Comparison of ENCODE assay signal across 1 cellular context in the genomic region with DNA sequence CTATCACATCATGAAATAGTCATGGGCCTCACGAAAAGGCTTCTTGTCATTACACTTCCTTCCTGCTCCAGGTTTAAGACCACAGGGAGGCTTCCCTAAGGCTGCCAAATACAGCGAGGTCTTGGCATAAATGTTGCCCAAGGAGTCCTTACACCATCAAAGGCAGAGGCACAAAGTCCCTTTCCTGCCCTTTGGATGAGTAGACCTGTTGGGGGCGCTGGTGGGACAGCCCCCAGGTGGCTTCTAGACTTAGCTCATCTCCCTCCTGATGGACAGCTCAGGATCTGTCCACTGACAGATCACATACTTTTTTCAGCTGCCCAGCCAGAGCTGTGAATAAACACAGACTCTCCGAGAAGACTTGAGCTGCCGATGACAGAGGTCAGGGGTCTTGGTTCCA.
TF ChIP-seq lines count a peak whose summit lies in the region.

No MANE protein-coding gene starts in this region.

TF ChIP-seq in K562, 482 proteins besides CTCF, POLR2A, EP300 and RAD21 (continued from another document):
- TF ChIP-seq, protein P1, sequence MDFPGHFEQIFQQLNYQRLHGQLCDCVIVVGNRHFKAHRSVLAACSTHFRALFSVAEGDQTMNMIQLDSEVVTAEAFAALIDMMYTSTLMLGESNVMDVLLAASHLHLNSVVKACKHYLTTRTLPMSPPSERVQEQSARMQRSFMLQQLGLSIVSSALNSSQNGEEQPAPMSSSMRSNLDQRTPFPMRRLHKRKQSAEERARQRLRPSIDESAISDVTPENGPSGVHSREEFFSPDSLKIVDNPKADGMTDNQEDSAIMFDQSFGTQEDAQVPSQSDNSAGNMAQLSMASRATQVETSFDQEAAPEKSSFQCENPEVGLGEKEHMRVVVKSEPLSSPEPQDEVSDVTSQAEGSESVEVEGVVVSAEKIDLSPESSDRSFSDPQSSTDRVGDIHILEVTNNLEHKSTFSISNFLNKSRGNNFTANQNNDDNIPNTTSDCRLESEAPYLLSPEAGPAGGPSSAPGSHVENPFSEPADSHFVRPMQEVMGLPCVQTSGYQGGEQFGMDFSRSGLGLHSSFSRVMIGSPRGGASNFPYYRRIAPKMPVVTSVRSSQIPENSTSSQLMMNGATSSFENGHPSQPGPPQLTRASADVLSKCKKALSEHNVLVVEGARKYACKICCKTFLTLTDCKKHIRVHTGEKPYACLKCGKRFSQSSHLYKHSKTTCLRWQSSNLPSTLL (IDR thresholded peaks at IDR 0.05) = no peak
- TF ChIP-seq, protein P2, sequence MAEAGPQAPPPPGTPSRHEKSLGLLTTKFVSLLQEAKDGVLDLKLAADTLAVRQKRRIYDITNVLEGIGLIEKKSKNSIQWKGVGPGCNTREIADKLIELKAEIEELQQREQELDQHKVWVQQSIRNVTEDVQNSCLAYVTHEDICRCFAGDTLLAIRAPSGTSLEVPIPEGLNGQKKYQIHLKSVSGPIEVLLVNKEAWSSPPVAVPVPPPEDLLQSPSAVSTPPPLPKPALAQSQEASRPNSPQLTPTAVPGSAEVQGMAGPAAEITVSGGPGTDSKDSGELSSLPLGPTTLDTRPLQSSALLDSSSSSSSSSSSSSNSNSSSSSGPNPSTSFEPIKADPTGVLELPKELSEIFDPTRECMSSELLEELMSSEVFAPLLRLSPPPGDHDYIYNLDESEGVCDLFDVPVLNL (CRISPR knock-in tag; IDR thresholded peaks at IDR 0.05; ENCODE audit: low read depth) = no peak
- TF ChIP-seq ZC3H11A (IDR thresholded peaks at IDR 0.05; ENCODE audit: low read depth, low read length) = no peak
- peak; percentile 98 for TF ChIP-seq MECOM (CRISPR knock-in tag; IDR thresholded peaks at IDR 0.05)
- TF ChIP-seq, protein P3, sequence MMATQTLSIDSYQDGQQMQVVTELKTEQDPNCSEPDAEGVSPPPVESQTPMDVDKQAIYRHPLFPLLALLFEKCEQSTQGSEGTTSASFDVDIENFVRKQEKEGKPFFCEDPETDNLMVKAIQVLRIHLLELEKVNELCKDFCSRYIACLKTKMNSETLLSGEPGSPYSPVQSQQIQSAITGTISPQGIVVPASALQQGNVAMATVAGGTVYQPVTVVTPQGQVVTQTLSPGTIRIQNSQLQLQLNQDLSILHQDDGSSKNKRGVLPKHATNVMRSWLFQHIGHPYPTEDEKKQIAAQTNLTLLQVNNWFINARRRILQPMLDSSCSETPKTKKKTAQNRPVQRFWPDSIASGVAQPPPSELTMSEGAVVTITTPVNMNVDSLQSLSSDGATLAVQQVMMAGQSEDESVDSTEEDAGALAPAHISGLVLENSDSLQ (IDR thresholded peaks at IDR 0.05) = peak; percentile 85
- TF ChIP-seq ZNF24 (IDR thresholded peaks at IDR 0.05) = no peak
- TF ChIP-seq, protein P4, sequence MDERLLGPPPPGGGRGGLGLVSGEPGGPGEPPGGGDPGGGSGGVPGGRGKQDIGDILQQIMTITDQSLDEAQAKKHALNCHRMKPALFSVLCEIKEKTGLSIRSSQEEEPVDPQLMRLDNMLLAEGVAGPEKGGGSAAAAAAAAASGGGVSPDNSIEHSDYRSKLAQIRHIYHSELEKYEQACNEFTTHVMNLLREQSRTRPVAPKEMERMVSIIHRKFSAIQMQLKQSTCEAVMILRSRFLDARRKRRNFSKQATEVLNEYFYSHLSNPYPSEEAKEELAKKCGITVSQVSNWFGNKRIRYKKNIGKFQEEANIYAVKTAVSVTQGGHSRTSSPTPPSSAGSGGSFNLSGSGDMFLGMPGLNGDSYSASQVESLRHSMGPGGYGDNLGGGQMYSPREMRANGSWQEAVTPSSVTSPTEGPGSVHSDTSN (CRISPR knock-in tag; IDR thresholded peaks at IDR 0.05; ENCODE audit: low read depth) = no peak
- TF ChIP-seq, protein P4 (tag; conservative IDR thresholded peaks at IDR 0.05; ENCODE audit: low read depth) = peak; percentile 48; the same call in 1 of the 2 replicates
- peak; percentile 50; the same call in 1 of the 2 replicates for TF ChIP-seq ZEB2 (IDR thresholded peaks at IDR 0.05)
- TF ChIP-seq ELF2 (CRISPR knock-in tag; IDR thresholded peaks at IDR 0.05) = no peak
- no peak for TF ChIP-seq ZNF184 (CRISPR knock-in tag; IDR thresholded peaks at IDR 0.05)
- TF ChIP-seq, protein P5, sequence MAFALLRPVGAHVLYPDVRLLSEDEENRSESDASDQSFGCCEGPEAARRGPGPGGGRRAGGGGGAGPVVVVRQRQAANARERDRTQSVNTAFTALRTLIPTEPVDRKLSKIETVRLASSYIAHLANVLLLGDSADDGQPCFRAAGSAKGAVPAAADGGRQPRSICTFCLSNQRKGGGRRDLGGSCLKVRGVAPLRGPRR (CRISPR knock-in tag; IDR thresholded peaks at IDR 0.05) = no peak
- 0 out of 4 replicates have a peak, but pooled peaks of 1 of the 2 experiments have one; percentile 14 for TF ChIP-seq RCOR1 (IDR thresholded peaks at IDR 0.05; ENCODE audit: borderline replicate concordance in 1 of 2, low read depth in 2 of 2, low read length in 2 of 2)
- TF ChIP-seq, protein P6, sequence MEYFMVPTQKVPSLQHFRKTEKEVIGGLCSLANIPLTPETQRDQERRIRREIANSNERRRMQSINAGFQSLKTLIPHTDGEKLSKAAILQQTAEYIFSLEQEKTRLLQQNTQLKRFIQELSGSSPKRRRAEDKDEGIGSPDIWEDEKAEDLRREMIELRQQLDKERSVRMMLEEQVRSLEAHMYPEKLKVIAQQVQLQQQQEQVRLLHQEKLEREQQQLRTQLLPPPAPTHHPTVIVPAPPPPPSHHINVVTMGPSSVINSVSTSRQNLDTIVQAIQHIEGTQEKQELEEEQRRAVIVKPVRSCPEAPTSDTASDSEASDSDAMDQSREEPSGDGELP (CRISPR knock-in tag; IDR thresholded peaks at IDR 0.05; ENCODE audit: borderline replicate concordance) = peak; percentile 29; the same call in 1 of the 2 replicates
